Comparison of ENCODE assay signal across 22 cellular contexts in genomic region chr12:9756174-9756573, GRCh38. TPM values are rescaled to one million over a fixed set of nuclear protein-coding genes. Genes with fewer than 3 reads are reported as not detected.
DNase-seq lines count a peak whose midpoint lies in the region; ATAC-seq and TF ChIP-seq lines count a peak whose summit lies in the region.
"Had no signal": no experiment of that assay in that cellular context is flagged by ENCODE, and none has a peak within 500 bp of the region (broad histone marks: within the 10 kb centered on the region; RNA-seq: fewer than 3 reads in every experiment).

No MANE protein-coding gene starts in this region.

- peak overlapping the region; percentile 42 for H3K4me3 ChIP-seq in thymus (ENCODE audit: low read length)
- H3K4me3 ChIP-seq: psoas muscle had no signal

- H3K4me1 Mint-ChIP-seq in stimulated activated naive CD8-positive, alpha-beta T cell treated with anti-CD3 and anti-CD28 coated beads, Interleukin-15, Interleukin-2, amounts not matched to agents 100 ng/mL and 50 ng/mL, for 24 hours (ENCODE audit: low read depth): peaks cover 66% of the 10 kb centered on the region
- peaks cover 69% of the 10 kb centered on the region for H3K4me1 Mint-ChIP-seq in activated B cell treated with CpG ODN at 0.5 μM for 24 hours
- H3K4me1 Mint-ChIP-seq in central memory CD8-positive, alpha-beta T cell: peaks cover 79% of the 10 kb centered on the region
- H3K4me1 Mint-ChIP-seq: endodermal cell had no signal

- WGBS in thymus: 88% methylated on average over 2 of the region's 2 CpGs

- H3K4me3 Mint-ChIP-seq in stimulated activated naive CD8-positive, alpha-beta T cell treated with anti-CD3 and anti-CD28 coated beads, Interleukin-15, Interleukin-2, amounts not matched to agents 100 ng/mL and 50 ng/mL, for 24 hours: peak overlapping the region; percentile 98
- peak overlapping the region; percentile 9 for H3K4me3 Mint-ChIP-seq in activated B cell treated with CpG ODN at 0.5 μM for 24 hours
- peak overlapping the region; percentile 38 for H3K4me3 Mint-ChIP-seq in central memory CD8-positive, alpha-beta T cell
- H3K4me3 Mint-ChIP-seq: endodermal cell had no signal

- no peaks in the 10 kb centered on the region for H3K27me3 ChIP-seq in thymus (ENCODE audit: control insufficient read depth, insufficient read depth)
- H3K27me3 ChIP-seq: upper lobe of left lung had no signal

- no peaks in the 10 kb centered on the region for H3K27me3 Mint-ChIP-seq in stimulated activated naive CD8-positive, alpha-beta T cell treated with anti-CD3 and anti-CD28 coated beads, Interleukin-15, Interleukin-2, amounts not matched to agents 100 ng/mL and 50 ng/mL, for 24 hours
- H3K27me3 Mint-ChIP-seq in activated B cell treated with CpG ODN at 0.5 μM for 24 hours: no peaks in the 10 kb centered on the region
- no peaks in the 10 kb centered on the region for H3K27me3 Mint-ChIP-seq in central memory CD8-positive, alpha-beta T cell
- H3K27me3 Mint-ChIP-seq: IgD-negative memory B cell had no signal

- no peak for ATAC-seq in stimulated activated naive CD8-positive, alpha-beta T cell treated with anti-CD3 and anti-CD28 coated beads, Interleukin-15, Interleukin-2, amounts not matched to agents 100 U/mL and 50 U/mL, for 24 hours
- ATAC-seq in activated B cell treated with CpG ODN at 0.5 μM for 24 hours (ENCODE audit: low read depth) (no peak), left ventricle myocardium superior (no peak)
- ATAC-seq in central memory CD8-positive, alpha-beta T cell (replicated peaks; ENCODE audit: extremely low read depth, poor library complexity, severe bottlenecking): no peak
- ATAC-seq: psoas muscle had no signal

- DNase-seq in stimulated activated naive CD8-positive, alpha-beta T cell treated with anti-CD3 and anti-CD28 coated beads, Interleukin-15, Interleukin-2, amounts not matched to agents 100 U/mL and 50 U/mL, for 24 hours: no peak
- DNase-seq in activated B cell treated with CpG ODN at 0.5 μM for 24 hours: no peak
- no peak for DNase-seq in central memory CD8-positive, alpha-beta T cell (ENCODE audit: low spot score in 2 of 2)
- no peak for DNase-seq in NCI-H2196 (lab: John Stamatoyannopoulos, UW; ENCODE audit: unreplicated experiment)
- DNase-seq in left ventricle myocardium superior: no peak
- DNase-seq in stimulated activated CD4-positive, alpha-beta T cell treated with anti-CD3 and anti-CD28 coated beads, Interleukin-1b, Interleukin-23, amount 100 ng/mL, for 48 hours: no peak
- DNase-seq: activated gamma-delta T cell, COR-L47, endodermal cell, glutamatergic neuron, NCI-H748 treated with DMSO at 0.1 percent for 48 hours, psoas muscle, SHP77, SW 1271, upper lobe of left lung had no signal

- H3K27ac Mint-ChIP-seq in stimulated activated naive CD8-positive, alpha-beta T cell treated with anti-CD3 and anti-CD28 coated beads, Interleukin-15, Interleukin-2, amounts not matched to agents 100 ng/mL and 50 ng/mL, for 24 hours: peak overlapping the region; percentile 94
- H3K27ac Mint-ChIP-seq in activated B cell treated with CpG ODN at 0.5 μM for 24 hours: peak overlapping the region; percentile 46
- H3K27ac Mint-ChIP-seq in central memory CD8-positive, alpha-beta T cell (ENCODE audit: low read depth): peak overlapping the region; percentile 96
- H3K27ac Mint-ChIP-seq: endodermal cell had no signal

- peaks cover 9% of the 10 kb centered on the region for H3K36me3 ChIP-seq in thymus (ENCODE audit: control insufficient read depth, insufficient read depth)
- H3K36me3 ChIP-seq: upper lobe of left lung had no signal

- H3K36me3 Mint-ChIP-seq in stimulated activated naive CD8-positive, alpha-beta T cell treated with anti-CD3 and anti-CD28 coated beads, Interleukin-15, Interleukin-2, amounts not matched to agents 100 ng/mL and 50 ng/mL, for 24 hours (ENCODE audit: low read depth): peaks cover 87% of the 10 kb centered on the region
- peaks cover 73% of the 10 kb centered on the region for H3K36me3 Mint-ChIP-seq in activated B cell treated with CpG ODN at 0.5 μM for 24 hours (ENCODE audit: low read depth)
- H3K36me3 Mint-ChIP-seq in central memory CD8-positive, alpha-beta T cell (ENCODE audit: insufficient read depth): peaks cover 89% of the 10 kb centered on the region

- H3K9me3 Mint-ChIP-seq in stimulated activated naive CD8-positive, alpha-beta T cell treated with anti-CD3 and anti-CD28 coated beads, Interleukin-15, Interleukin-2, amounts not matched to agents 100 ng/mL and 50 ng/mL, for 24 hours: no peaks in the 10 kb centered on the region
- H3K9me3 Mint-ChIP-seq in activated B cell treated with CpG ODN at 0.5 μM for 24 hours: no peaks in the 10 kb centered on the region
- no peaks in the 10 kb centered on the region for H3K9me3 Mint-ChIP-seq in central memory CD8-positive, alpha-beta T cell
- H3K9me3 Mint-ChIP-seq: endodermal cell, IgD-negative memory B cell had no signal

- H3K27ac ChIP-seq in thymus (ENCODE audit: low read depth): peak overlapping the region; percentile 70
- H3K27ac ChIP-seq: psoas muscle, upper lobe of left lung had no signal

- peaks cover 3% of the 10 kb centered on the region for H3K4me1 ChIP-seq in thymus (ENCODE audit: control insufficient read depth, insufficient read depth, low read length)

- intact Hi-C loops in activated B cell treated with CpG ODN at 0.5 μM for 24 hours (cut with micrococcal nuclease): loop anchor here (10.0 kb wide), 1 partner anchor 609 kb away; no protein-coding TSS in a partner anchor
- intact Hi-C loops in left ventricle myocardium superior (cut with micrococcal nuclease): no loop called here

- CTCF ChIA-PET in activated B cell treated with CpG ODN at 0.5 μM for 24 hours (lab: Charles Lee): interaction anchor here (1.0 to 17.3 kb wide), 4 partner anchors 14 to 384 kb away, joined by 3 to 451 read pairs (median 4); no protein-coding TSS in a partner anchor

- no peak for TF ChIP-seq CTCF in activated B cell treated with CpG ODN at 0.5 μM for 24 hours (IDR thresholded peaks at IDR 0.05)

- POLR2A ChIA-PET in activated B cell treated with CpG ODN at 0.5 μM for 24 hours (lab: Charles Lee): interaction anchor here (2.7 kb wide), 1 partner anchor 42 kb away, joined by 11 read pairs; no protein-coding TSS in a partner anchor

- no peaks in the 10 kb centered on the region for H3K9me3 ChIP-seq in thymus (ENCODE audit: control insufficient read depth)
- H3K9me3 ChIP-seq: psoas muscle, upper lobe of left lung had no signal

RNA-seq across cellular contexts. Expression of gene CD69, which starts 4.5 kb away (rescaled TPM):
- total RNA-seq in activated B cell treated with CpG ODN at 0.5 μM for 24 hours (23.7 and 26.7 TPM in 2 replicates), left ventricle myocardium superior (1.1 TPM)
- 222 TPM for polyA plus RNA-seq in thymus
- total RNA-seq: chondrocyte, endodermal cell, fibroblast of lung, H4 had no signal
- polyA plus RNA-seq: fibroblast of lung had no signal

RNA-seq across cellular contexts. Expression of gene CLECL1, which starts 23.3 kb away (rescaled TPM):
- total RNA-seq in activated B cell treated with CpG ODN at 0.5 μM for 24 hours: 111 and 115 TPM in 2 replicates
- polyA plus RNA-seq in thymus: 11.2 TPM
- total RNA-seq in left ventricle myocardium superior: not detected
- total RNA-seq: chondrocyte, endodermal cell, fibroblast of lung, H4, skeletal muscle tissue had no signal
- polyA plus RNA-seq: fibroblast of lung had no signal

Comparison
In these comparisons a context has a peak if more than half of its experiments do, and no peak if none do; other contexts are left out.
1. H3K27ac Mint-ChIP-seq: peak in every context shown above with its lines; median percentile 96 in central memory CD8-positive, alpha-beta T cell; 94 in stimulated activated naive CD8-positive, alpha-beta T cell treated with anti-CD3 and anti-CD28 coated beads, Interleukin-15, Interleukin-2, amounts not matched to agents 100 ng/mL and 50 ng/mL, for 24 hours; 46 in activated B cell treated with CpG ODN at 0.5 μM for 24 hours.
2. H3K4me3 Mint-ChIP-seq: peak in every context shown above with its lines; median percentile 98 in stimulated activated naive CD8-positive, alpha-beta T cell treated with anti-CD3 and anti-CD28 coated beads, Interleukin-15, Interleukin-2, amounts not matched to agents 100 ng/mL and 50 ng/mL, for 24 hours; 38 in central memory CD8-positive, alpha-beta T cell; 9 in activated B cell treated with CpG ODN at 0.5 μM for 24 hours.
3. RNA of gene CD69, which starts 4.5 kb away (total RNA-seq): 23.7 to 26.7 TPM in activated B cell treated with CpG ODN at 0.5 μM for 24 hours; 1.1 TPM in left ventricle myocardium superior (single experiment); every median in the first group is over 10 times any median in the second.
4. RNA of gene CLECL1, which starts 23.3 kb away (total RNA-seq): 111 to 115 TPM in activated B cell treated with CpG ODN at 0.5 μM for 24 hours; not detected in left ventricle myocardium superior (single experiment); every median in the first group is over 10 times any median in the second.